ENCODE assay signal across 27 cellular contexts in the genomic region with DNA sequence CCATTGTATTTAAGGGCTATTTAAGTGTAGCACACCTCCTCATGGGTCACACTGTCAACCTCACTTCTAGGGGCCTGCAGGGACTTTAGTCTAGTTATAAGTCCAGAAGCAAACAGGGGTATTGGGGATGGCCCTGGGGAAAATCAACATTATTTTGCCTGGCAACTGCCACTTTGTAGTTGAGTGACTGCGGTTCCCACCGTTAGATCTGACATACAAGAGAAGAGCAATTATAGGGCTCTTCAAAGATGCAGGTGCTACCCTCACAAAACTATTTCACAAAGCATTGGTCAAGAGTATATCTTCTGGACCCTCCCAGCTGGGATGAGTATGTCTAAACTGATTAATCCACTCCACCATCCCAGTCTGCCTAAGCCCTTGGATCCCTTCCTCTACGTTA.
"Had no signal": no experiment of that assay in that cellular context is flagged by ENCODE, and none has a peak within 500 bp of the region (broad histone marks: within the 10 kb centered on the region; RNA-seq: fewer than 3 reads in every experiment).

No MANE protein-coding gene starts in this region.

- H3K36me3 ChIP-seq: colonic mucosa, esophagus muscularis mucosa, esophagus squamous epithelium, gastrocnemius medialis, gastroesophageal sphincter, heart left ventricle, heart right ventricle had no signal

- FAIRE-seq: colon, endometrium, endothelial cell of umbilical vein, frontal cortex had no signal

- H3K4me3 ChIP-seq: colonic mucosa, coronary artery, dorsolateral prefrontal cortex, esophagus muscularis mucosa, esophagus squamous epithelium, gastrocnemius medialis, gastroesophageal sphincter, heart left ventricle, heart right ventricle had no signal

- H3K27ac ChIP-seq: colonic mucosa, coronary artery, dorsolateral prefrontal cortex, epithelial cell of prostate, esophagus muscularis mucosa, esophagus squamous epithelium, foreskin keratinocyte, gastrocnemius medialis, gastroesophageal sphincter, heart left ventricle, heart right ventricle had no signal

- H3K9me3 ChIP-seq: colonic mucosa, gastrocnemius medialis had no signal

- DNase-seq: colonic mucosa; cortex of kidney; dermis blood vessel endothelial cell; dorsolateral prefrontal cortex; effector CD4-positive, alpha-beta T cell; effector CD8-positive, alpha-beta T cell; effector memory CD4-positive, alpha-beta T cell; effector memory CD8-positive, alpha-beta T cell; endodermal cell; erythroblast; esophagus squamous epithelium; foreskin fibroblast; foreskin keratinocyte; foreskin melanocyte; gastrocnemius medialis; glutamatergic neuron; head of caudate nucleus; heart left ventricle; heart right ventricle had no signal

- H3K27me3 ChIP-seq: colonic mucosa, dorsolateral prefrontal cortex, esophagus muscularis mucosa, esophagus squamous epithelium, gastrocnemius medialis, gastroesophageal sphincter, heart left ventricle had no signal

- H3K4me1 ChIP-seq: colonic mucosa, esophagus muscularis mucosa, esophagus squamous epithelium, foreskin keratinocyte, gastrocnemius medialis, gastroesophageal sphincter, heart left ventricle, heart right ventricle had no signal
